8 cellular contexts compared by ENCODE assay signal in genomic region chr7:6271694-6272371, GRCh38. TPM values are rescaled to one million over a fixed set of nuclear protein-coding genes. Genes with fewer than 3 reads are reported as not detected.
DNase-seq lines count a peak whose midpoint lies in the region; ATAC-seq and TF ChIP-seq lines count a peak whose summit lies in the region.

No MANE protein-coding gene starts in this region.

- peak overlapping the region; percentile 83 for H3K4me3 ChIP-seq in HL-60 (replicated peaks; ENCODE audit: insufficient read depth, low read length)
- H3K4me3 ChIP-seq in fibroblast of the aortic adventitia (ENCODE audit: low read depth, low read length), result peak overlapping the region; percentile 99
- H3K4me3 ChIP-seq in neutrophil (ENCODE audit: low read depth in 1 of 2, low read length in 1 of 2), result peak overlapping the region; percentile 67 to 86

- H3K27me3 ChIP-seq in HL-60 (ENCODE audit: insufficient read depth, poor library complexity, severe bottlenecking) (no peaks in the 10 kb centered on the region), neutrophil (peaks cover 49% of the 10 kb centered on the region)

- H3K27ac ChIP-seq in HL-60 (replicated peaks) (peak overlapping the region; percentile 47), neutrophil (peak overlapping the region; percentile 27)

- peak overlapping the region; percentile 77 for H3K4me3 Mint-ChIP-seq in activated CD8-positive, alpha-beta memory T cell treated with anti-CD3 and anti-CD28 coated beads, Interleukin-2, amount 10 ng/mL, durations not matched to agents 7 days and 5 days

- no peaks in the 10 kb centered on the region for H3K36me3 Mint-ChIP-seq in activated CD8-positive, alpha-beta memory T cell treated with anti-CD3 and anti-CD28 coated beads, Interleukin-2, amount 10 ng/mL, durations not matched to agents 7 days and 5 days

- H3K27ac Mint-ChIP-seq in activated CD8-positive, alpha-beta memory T cell treated with anti-CD3 and anti-CD28 coated beads, Interleukin-2, amount 10 ng/mL, durations not matched to agents 7 days and 5 days, result no peak overlapping the region

- H3K9me3 ChIP-seq in neutrophil, result no peaks in the 10 kb centered on the region

- peaks cover 17% of the 10 kb centered on the region for H3K4me1 Mint-ChIP-seq in activated CD8-positive, alpha-beta memory T cell treated with anti-CD3 and anti-CD28 coated beads, Interleukin-2, amount 10 ng/mL, durations not matched to agents 7 days and 5 days

- no peak for TF ChIP-seq CTCF in HL-60 (IDR thresholded peaks at IDR 0.05; ENCODE audit: insufficient read depth, low read length)
- TF ChIP-seq CTCF in fibroblast of the aortic adventitia (IDR thresholded peaks at IDR 0.05; ENCODE audit: insufficient read depth, low read length), result no peak
- TF ChIP-seq CTCF in neutrophil (IDR thresholded peaks at IDR 0.05), result no peak

- DNase-seq in NCI-H345 (lab: John Stamatoyannopoulos, UW), result peak; percentile 16
- no peak for DNase-seq in NCI-H345 treated with DMSO at 0.1 percent for 48 hours (lab: John Stamatoyannopoulos, UW; ENCODE audit: unreplicated experiment)
- peak in 1 of 2 experiments; percentile 36 for DNase-seq in HL-60 (ENCODE audit: low read depth in 1 of 2, low spot score in 1 of 2)
- no peak for DNase-seq in activated CD8-positive, alpha-beta memory T cell treated with anti-CD3 and anti-CD28 coated beads, Interleukin-2, amount 10 ng/mL, durations not matched to agents 7 days and 5 days
- no peak for DNase-seq in fibroblast of the aortic adventitia (ENCODE audit: low read depth)
- DNase-seq in T1000 (lab: John Stamatoyannopoulos, UW), result no peak

- ATAC-seq in activated CD8-positive, alpha-beta memory T cell treated with anti-CD3 and anti-CD28 coated beads, Interleukin-2, amount 10 ng/mL, durations not matched to agents 7 days and 5 days, result peak; percentile 13
- ATAC-seq in HG03095 (IDR thresholded peaks at IDR 0.05; ENCODE audit: unreplicated experiment), result no peak

- H3K36me3 ChIP-seq in neutrophil, result no peaks in the 10 kb centered on the region

- H3K27me3 Mint-ChIP-seq in activated CD8-positive, alpha-beta memory T cell treated with anti-CD3 and anti-CD28 coated beads, Interleukin-2, amount 10 ng/mL, durations not matched to agents 7 days and 5 days, result peaks cover 58% of the 10 kb centered on the region

- no peaks in the 10 kb centered on the region for H3K9me3 Mint-ChIP-seq in activated CD8-positive, alpha-beta memory T cell treated with anti-CD3 and anti-CD28 coated beads, Interleukin-2, amount 10 ng/mL, durations not matched to agents 7 days and 5 days (ENCODE audit: low read depth)

- peaks cover 15 to 17% of the 10 kb centered on the region in 2 experiments for H3K4me1 ChIP-seq in neutrophil (ENCODE audit: control insufficient read depth in 1 of 2, insufficient read depth in 1 of 2, low read depth in 1 of 2, low read length in 1 of 2)

- CTCF ChIA-PET in activated CD8-positive, alpha-beta memory T cell treated with anti-CD3 and anti-CD28 coated beads, Interleukin-2, amount 10 ng/mL, durations not matched to agents 7 days and 5 days (lab: Charles Lee), result interaction anchor here (1.0 to 1.4 kb wide), 4 partner anchors 9 to 168 kb away, joined by 3 to 4 read pairs (median 3); no protein-coding TSS in a partner anchor

RNA-seq across cellular contexts. Expression of gene CYTH3, which starts 0.6 kb away (rescaled TPM):
- total RNA-seq in activated CD8-positive, alpha-beta memory T cell treated with anti-CD3 and anti-CD28 coated beads, Interleukin-2, amount 10 ng/mL, durations not matched to agents 7 days and 5 days, result 1 to 10 TPM in 1 of 2 experiments, under 1 TPM in 1; 0.73 to 1.3 TPM
- 27.1 and 28.2 TPM in 2 replicates for total RNA-seq in fibroblast of the aortic adventitia (ENCODE audit: low replicate concordance)

Comparison
In these comparisons a context has a peak if more than half of its experiments do, and no peak if none do; other contexts are left out.
1. RNA of gene CYTH3, which starts 0.6 kb away (total RNA-seq): 27.1 to 28.2 TPM in fibroblast of the aortic adventitia; 0.73 to 1.3 TPM in activated CD8-positive, alpha-beta memory T cell treated with anti-CD3 and anti-CD28 coated beads, Interleukin-2, amount 10 ng/mL, durations not matched to agents 7 days and 5 days; every median in the first group is over 10 times any median in the second.
2. Peak in every context shown above with its lines, with median percentiles within 50 percentile points of each other: H3K4me3 ChIP-seq.